In genomic region chr16:67539691-67540635, GRCh38 we compare ENCODE assay signal across 21 cellular contexts. TPM values are rescaled to one million over a fixed set of nuclear protein-coding genes. Genes with fewer than 3 reads are reported as not detected.
DNase-seq lines count a peak whose midpoint lies in the region; ATAC-seq, FAIRE-seq and TF ChIP-seq lines count a peak whose summit lies in the region.
"Had no signal": no experiment of that assay in that cellular context is flagged by ENCODE, and none has a peak within 500 bp of the region (broad histone marks: within the 10 kb centered on the region; RNA-seq: fewer than 3 reads in every experiment).

No MANE protein-coding gene starts in this region.

- H3K27ac ChIP-seq in HepG2 (ENCODE audit: extremely low read length, insufficient read depth, low read length) = no peak overlapping the region

- H3K27me3 ChIP-seq in Loucy (ENCODE audit: insufficient read depth, low read length, poor library complexity, severe bottlenecking) = no peaks in the 10 kb centered on the region
- H3K27me3 ChIP-seq in HepG2 (ENCODE audit: control insufficient read depth in 1 of 2, insufficient read depth in 2 of 2, low read length in 2 of 2) = no peaks in the 10 kb centered on the region
- H3K27me3 ChIP-seq: adrenal gland, gastrocnemius medialis had no signal

- TF ChIP-seq EP300 in HepG2 (IDR thresholded peaks at IDR 0.05; ENCODE audit: low read depth in 2 of 2, low read length in 2 of 2) (no peak), HepG2 (CRISPR knock-in tag; IDR thresholded peaks at IDR 0.05; ENCODE audit: borderline replicate concordance) (no peak)

- H2AFZ ChIP-seq in Loucy (ENCODE audit: low read length) (no peak overlapping the region), HepG2 (ENCODE audit: low read length) (no peak overlapping the region)

- H3K27ac Mint-ChIP-seq in stimulated activated effector memory CD8-positive, alpha-beta T cell treated with anti-CD3 and anti-CD28 coated beads, Interleukin-12 subunit alpha, Interleukin-12 subunit beta, amount 100 ng/mL, for 72 hours = no peak overlapping the region
- H3K27ac Mint-ChIP-seq: HFFc6 had no signal

- H3K9ac ChIP-seq in Loucy (ENCODE audit: low read depth, low read length, poor library complexity, severe bottlenecking) = no peak overlapping the region
- no peak overlapping the region for H3K9ac ChIP-seq in HepG2 (ENCODE audit: insufficient read depth, low read depth, low read length)

- no peak for TF ChIP-seq RAD21 in HepG2 (CRISPR knock-in tag; IDR thresholded peaks at IDR 0.05)

- no peaks in the 10 kb centered on the region for H3K9me2 ChIP-seq in Loucy (replicated peaks; ENCODE audit: low read depth, low read length)

- no peak for DNase-seq in activated T-cell treated with anti-CD3 and anti-CD28 coated beads, Interleukin-2, amount 50 U/mL, for 4 hours
- no peak for DNase-seq in activated T-cell treated with anti-CD3 and anti-CD28 coated beads for 4 hours
- DNase-seq in HepG2 (ENCODE audit: low spot score) = no peak
- DNase-seq in stimulated activated effector memory CD8-positive, alpha-beta T cell treated with anti-CD3 and anti-CD28 coated beads, Interleukin-12 subunit alpha, Interleukin-12 subunit beta, amount 100 ng/mL, for 72 hours (ENCODE audit: low spot score in 2 of 2) = no peak
- no peak for DNase-seq in activated CD4-positive, alpha-beta T cell treated with anti-CD3 and anti-CD28 coated beads for 4 hours
- no peak for DNase-seq in T-helper 2 cell
- DNase-seq: COR-L47; gastrocnemius medialis; GF-D8; HFFc6; KG1; NCI-H1105; NCI-H2171 treated with DMSO at 0.1 percent for 48 hours; occipital lobe; stimulated activated CD4-positive, alpha-beta T cell treated with anti-CD3 and anti-CD28 coated beads, Interleukin-4, amount 100 ng/mL, for 4 hours had no signal

- peaks cover 19% of the 10 kb centered on the region for H4K20me1 ChIP-seq in Loucy (ENCODE audit: insufficient read depth, low read length, poor library complexity, severe bottlenecking)
- peaks cover 16% of the 10 kb centered on the region; the same call in 1 of the 2 replicates for H4K20me1 ChIP-seq in HepG2 (ENCODE audit: insufficient read depth, low read length)

- POLR2A ChIA-PET in HepG2 (lab: Yijun Ruan, JAX) = no interaction called here

- peak overlapping the region; percentile 87 for H3K4me2 ChIP-seq in Loucy (ENCODE audit: low read depth, low read length, poor library complexity, severe bottlenecking)
- H3K4me2 ChIP-seq in HepG2 (ENCODE audit: low read depth, low read length) = no peak overlapping the region

- CTCF ChIA-PET in HepG2 (lab: Yijun Ruan, JAX; ENCODE audit: low intra/inter-chr PET ratio, low total read pairs) = no interaction called here

- H3K4me3 Mint-ChIP-seq in activated T-cell treated with anti-CD3 and anti-CD28 coated beads, Interleukin-2, amount 50 U/mL, for 4 hours = peak overlapping the region; percentile 74
- peak overlapping the region; percentile 81 for H3K4me3 Mint-ChIP-seq in stimulated activated effector memory CD8-positive, alpha-beta T cell treated with anti-CD3 and anti-CD28 coated beads, Interleukin-12 subunit alpha, Interleukin-12 subunit beta, amount 100 ng/mL, for 72 hours

- no peaks in the 10 kb centered on the region for H3K9me3 Mint-ChIP-seq in activated T-cell treated with anti-CD3 and anti-CD28 coated beads, Interleukin-2, amount 50 U/mL, for 4 hours
- no peaks in the 10 kb centered on the region for H3K9me3 Mint-ChIP-seq in stimulated activated effector memory CD8-positive, alpha-beta T cell treated with anti-CD3 and anti-CD28 coated beads, Interleukin-12 subunit alpha, Interleukin-12 subunit beta, amount 100 ng/mL, for 72 hours
- H3K9me3 Mint-ChIP-seq: HFFc6 had no signal

- peak overlapping the region; percentile 85 for H3K4me3 ChIP-seq in Loucy (ENCODE audit: low read length, poor library complexity, severe bottlenecking)
- no peak overlapping the region for H3K4me3 ChIP-seq in HepG2 (replicated peaks in 1 of 3; ENCODE audit: insufficient read depth in 1 of 3, low read depth in 2 of 3, low read length in 3 of 3)
- H3K4me3 ChIP-seq: adrenal gland, gastrocnemius medialis had no signal

- no peak for FAIRE-seq in HepG2 (lab: Jason Lieb, UNC)

- peaks cover 28% of the 10 kb centered on the region for H3K4me1 ChIP-seq in Loucy (ENCODE audit: insufficient read depth, low read length, poor library complexity, severe bottlenecking)
- peaks cover 24% of the 10 kb centered on the region for H3K4me1 ChIP-seq in HepG2 (ENCODE audit: insufficient read depth, low read length)

- no peak for TF ChIP-seq POLR2A in HepG2 (IDR thresholded peaks at IDR 0.05; ENCODE audit: insufficient read depth in 1 of 2, low read depth in 2 of 2, low read length in 2 of 2)

- TF ChIP-seq CTCF in Loucy (conservative IDR thresholded peaks at IDR 0.05; ENCODE audit: low read length) (no peak), HepG2 (CRISPR knock-in tag; IDR thresholded peaks at IDR 0.05) (no peak)

- peaks cover 5% of the 10 kb centered on the region for H3K36me3 Mint-ChIP-seq in activated T-cell treated with anti-CD3 and anti-CD28 coated beads, Interleukin-2, amount 50 U/mL, for 4 hours (ENCODE audit: insufficient read depth)
- peaks cover 68% of the 10 kb centered on the region for H3K36me3 Mint-ChIP-seq in stimulated activated effector memory CD8-positive, alpha-beta T cell treated with anti-CD3 and anti-CD28 coated beads, Interleukin-12 subunit alpha, Interleukin-12 subunit beta, amount 100 ng/mL, for 72 hours

- H3K36me3 ChIP-seq in Loucy (ENCODE audit: insufficient read depth, low read length) = peaks cover 3% of the 10 kb centered on the region; the same call in 1 of the 2 replicates
- peaks cover 13 to 28% of the 10 kb centered on the region in 2 experiments; a peak in 3 of 5 replicates for H3K36me3 ChIP-seq in HepG2 (replicated peaks in 1 of 2; ENCODE audit: control insufficient read depth in 1 of 2, insufficient read depth in 2 of 2, low read length in 2 of 2)

- intact Hi-C loops in HepG2 (cut with micrococcal nuclease; ENCODE audit: unreplicated experiment) = no loop called here

- peaks cover 2% of the 10 kb centered on the region; the same call in 1 of the 2 replicates for H3F3A ChIP-seq in Loucy (ENCODE audit: low read depth)

- H3K79me2 ChIP-seq in Loucy (ENCODE audit: insufficient read depth, low read length) (peaks cover 25% of the 10 kb centered on the region; the same call in 1 of the 2 replicates), HepG2 (ENCODE audit: insufficient read depth, low read length) (no peaks in the 10 kb centered on the region)

- peaks cover 38% of the 10 kb centered on the region for H3K4me1 Mint-ChIP-seq in activated T-cell treated with anti-CD3 and anti-CD28 coated beads, Interleukin-2, amount 50 U/mL, for 4 hours (ENCODE audit: low read depth)
- peaks cover 78% of the 10 kb centered on the region for H3K4me1 Mint-ChIP-seq in stimulated activated effector memory CD8-positive, alpha-beta T cell treated with anti-CD3 and anti-CD28 coated beads, Interleukin-12 subunit alpha, Interleukin-12 subunit beta, amount 100 ng/mL, for 72 hours

- no TSS peak for BruUV-seq in HepG2 (replicated peaks; lab: Mats Ljungman, UMichigan)

- WGBS in HepG2 (ENCODE audit: low lambda C conversion rate) = 98% methylated on average over 27 of the region's 27 CpGs

- no peaks in the 10 kb centered on the region for H3K27me3 Mint-ChIP-seq in activated T-cell treated with anti-CD3 and anti-CD28 coated beads, Interleukin-2, amount 50 U/mL, for 4 hours (ENCODE audit: low read depth)

- in situ Hi-C loops in HepG2 (cut with HindIII; ENCODE audit: extremely low pct_ligation_motif_present, low pct_unique_long_range_greater_than_20kb) = no loop called here

- ATAC-seq in activated T-cell treated with anti-CD3 and anti-CD28 coated beads, Interleukin-2, amount 50 U/mL, for 4 hours = no peak
- no peak for ATAC-seq in HepG2
- no peak for ATAC-seq in stimulated activated effector memory CD8-positive, alpha-beta T cell treated with anti-CD3 and anti-CD28 coated beads, Interleukin-12 subunit alpha, Interleukin-12 subunit beta, amount 100 ng/mL, for 72 hours
- ATAC-seq in GM18873 (IDR thresholded peaks at IDR 0.05; ENCODE audit: low FRiP score, unreplicated experiment) = no peak
- ATAC-seq: gastrocnemius medialis had no signal

- no peaks in the 10 kb centered on the region for H3K9me3 ChIP-seq in Loucy (ENCODE audit: insufficient read depth, low read depth, low read length)
- no peaks in the 10 kb centered on the region for H3K9me3 ChIP-seq in HepG2 (ENCODE audit: low read length)
- H3K9me3 ChIP-seq: adrenal gland, gastrocnemius medialis had no signal

RNA-seq across cellular contexts. Expression of gene RIPOR1, which starts 11.3 kb away (rescaled TPM):
- 10 to 100 TPM; 17.9 to 26.2 (median 18.0) TPM for total RNA-seq in activated T-cell treated with anti-CD3 and anti-CD28 coated beads, Interleukin-2, amount 50 U/mL, for 4 hours
- total RNA-seq in HepG2 (2016; rRNA removed; fragmentation: Illumina TruSeq; extraction: Trizol) = 4.6 and 11.2 TPM in 2 replicates
- 3.4 and 4.7 TPM in 2 replicates for total RNA-seq in HepG2 (2016; cell fraction: cytosol; rRNA removed; fragmentation: Illumina TruSeq; extraction: Trizol; ENCODE audit: low read depth)
- total RNA-seq in HepG2 (2016; cell fraction: insoluble cytoplasmic fraction; rRNA removed; fragmentation: Illumina TruSeq; extraction: Trizol) = 3.9 and 9.6 TPM in 2 replicates
- 8.9 and 11.8 TPM in 2 replicates for total RNA-seq in HepG2 (2016; cell fraction: membrane; rRNA removed; fragmentation: Illumina TruSeq; extraction: Trizol)
- total RNA-seq in HepG2 (2016; cell fraction: nucleus; rRNA removed; fragmentation: Illumina TruSeq; extraction: Trizol) = 12.3 and 18.6 TPM in 2 replicates
- polyA plus RNA-seq in HepG2 (2011; rRNA removed) = 5.7 and 8.1 TPM in 2 replicates
- polyA plus RNA-seq in HepG2 (2011; cell fraction: cytosol; rRNA removed) = 2.4 and 3.4 TPM in 2 replicates
- 40.0 and 43.3 TPM in 2 replicates for polyA plus RNA-seq in HepG2 (2011; cell fraction: nucleus; rRNA removed)
- 16.0 and 16.5 TPM in 2 replicates for polyA plus RNA-seq in HepG2 (2012)
- 1.9 and 2.2 TPM in 2 replicates for polyA plus RNA-seq in HepG2 (2016; cell fraction: cytosol; fragmentation: Illumina TruSeq; extraction: Trizol; ENCODE audit: low read depth)
- 7.7 and 13.5 TPM in 2 replicates for polyA plus RNA-seq in HepG2 (2016; cell fraction: insoluble cytoplasmic fraction; fragmentation: Illumina TruSeq; extraction: Trizol; ENCODE audit: low read depth)
- 5.9 and 6.9 TPM in 2 replicates for polyA plus RNA-seq in HepG2 (2016; cell fraction: membrane; fragmentation: Illumina TruSeq; extraction: Trizol; ENCODE audit: low read depth)
- polyA plus RNA-seq in HepG2 (2016; cell fraction: nucleus; fragmentation: Illumina TruSeq; extraction: Trizol; ENCODE audit: insufficient read depth, low read depth) = 26.9 and 30.6 TPM in 2 replicates
- polyA minus RNA-seq in HepG2 (2011; rRNA and poly(A)+ RNA removed; ENCODE audit: low replicate concordance) = 7.9 and 21.6 TPM in 2 replicates
- 6.8 and 12.0 TPM in 2 replicates for polyA minus RNA-seq in HepG2 (2011; cell fraction: cytosol; rRNA and poly(A)+ RNA removed)
- 11.6 and 18.2 TPM in 2 replicates for polyA minus RNA-seq in HepG2 (2011; cell fraction: nucleus; rRNA and poly(A)+ RNA removed)

RNA-seq across cellular contexts. Expression of gene CTCF, which starts 22.4 kb away (rescaled TPM):
- total RNA-seq in activated T-cell treated with anti-CD3 and anti-CD28 coated beads, Interleukin-2, amount 50 U/mL, for 4 hours = 10 to 100 TPM; 53.7 to 59.3 (median 54.0) TPM
- 37.5 and 59.3 TPM in 2 replicates for total RNA-seq in HepG2 (2016; rRNA removed; fragmentation: Illumina TruSeq; extraction: Trizol)
- total RNA-seq in HepG2 (2016; cell fraction: cytosol; rRNA removed; fragmentation: Illumina TruSeq; extraction: Trizol; ENCODE audit: low read depth) = 34.6 and 44.2 TPM in 2 replicates
- total RNA-seq in HepG2 (2016; cell fraction: insoluble cytoplasmic fraction; rRNA removed; fragmentation: Illumina TruSeq; extraction: Trizol) = 39.6 and 55.1 TPM in 2 replicates
- total RNA-seq in HepG2 (2016; cell fraction: membrane; rRNA removed; fragmentation: Illumina TruSeq; extraction: Trizol) = 33.3 and 34.7 TPM in 2 replicates
- 29.9 and 36.5 TPM in 2 replicates for total RNA-seq in HepG2 (2016; cell fraction: nucleus; rRNA removed; fragmentation: Illumina TruSeq; extraction: Trizol)
- 19.5 and 20.8 TPM in 2 replicates for polyA plus RNA-seq in HepG2 (2011; rRNA removed)
- polyA plus RNA-seq in HepG2 (2011; cell fraction: cytosol; rRNA removed) = 13.7 and 18.2 TPM in 2 replicates
- polyA plus RNA-seq in HepG2 (2011; cell fraction: nucleus; rRNA removed) = 11.7 and 14.3 TPM in 2 replicates
- 30.2 and 31.1 TPM in 2 replicates for polyA plus RNA-seq in HepG2 (2012)
- polyA plus RNA-seq in HepG2 (2016; cell fraction: cytosol; fragmentation: Illumina TruSeq; extraction: Trizol; ENCODE audit: low read depth) = 4.1 and 4.9 TPM in 2 replicates
- polyA plus RNA-seq in HepG2 (2016; cell fraction: insoluble cytoplasmic fraction; fragmentation: Illumina TruSeq; extraction: Trizol; ENCODE audit: low read depth) = 70.3 and 81.8 TPM in 2 replicates
- polyA plus RNA-seq in HepG2 (2016; cell fraction: membrane; fragmentation: Illumina TruSeq; extraction: Trizol; ENCODE audit: low read depth) = 17.1 and 17.9 TPM in 2 replicates
- polyA plus RNA-seq in HepG2 (2016; cell fraction: nucleus; fragmentation: Illumina TruSeq; extraction: Trizol; ENCODE audit: insufficient read depth, low read depth) = 63.9 and 64.9 TPM in 2 replicates
- 21.8 and 43.8 TPM in 2 replicates for polyA minus RNA-seq in HepG2 (2011; rRNA and poly(A)+ RNA removed; ENCODE audit: low replicate concordance)
- 20.8 and 21.5 TPM in 2 replicates for polyA minus RNA-seq in HepG2 (2011; cell fraction: cytosol; rRNA and poly(A)+ RNA removed)
- polyA minus RNA-seq in HepG2 (2011; cell fraction: nucleus; rRNA and poly(A)+ RNA removed) = 17.9 and 26.4 TPM in 2 replicates

RNA-seq across cellular contexts. Expression of gene AGRP, which starts 56.6 kb away (rescaled TPM):
- total RNA-seq in activated T-cell treated with anti-CD3 and anti-CD28 coated beads, Interleukin-2, amount 50 U/mL, for 4 hours = not detected
- not detected in 2 replicates for total RNA-seq in HepG2 (2016; rRNA removed; fragmentation: Illumina TruSeq; extraction: Trizol)
- not detected in 2 replicates for total RNA-seq in HepG2 (2016; cell fraction: cytosol; rRNA removed; fragmentation: Illumina TruSeq; extraction: Trizol; ENCODE audit: low read depth)
- total RNA-seq in HepG2 (2016; cell fraction: insoluble cytoplasmic fraction; rRNA removed; fragmentation: Illumina TruSeq; extraction: Trizol) = not detected in 2 replicates
- total RNA-seq in HepG2 (2016; cell fraction: membrane; rRNA removed; fragmentation: Illumina TruSeq; extraction: Trizol) = 0.28 TPM in 1 of 2 replicates, not detected in the other
- total RNA-seq in HepG2 (2016; cell fraction: nucleus; rRNA removed; fragmentation: Illumina TruSeq; extraction: Trizol) = not detected in 2 replicates
- polyA plus RNA-seq in HepG2 (2011; rRNA removed) = not detected in 2 replicates
- polyA plus RNA-seq in HepG2 (2011; cell fraction: cytosol; rRNA removed) = 0.34 TPM in 1 of 2 replicates, not detected in the other
- not detected in 2 replicates for polyA plus RNA-seq in HepG2 (2011; cell fraction: nucleus; rRNA removed)
- polyA plus RNA-seq in HepG2 (2012) = 0.75 TPM in 1 of 2 replicates, not detected in the other
- not detected in 2 replicates for polyA plus RNA-seq in HepG2 (2016; cell fraction: cytosol; fragmentation: Illumina TruSeq; extraction: Trizol; ENCODE audit: low read depth)
- not detected in 2 replicates for polyA plus RNA-seq in HepG2 (2016; cell fraction: insoluble cytoplasmic fraction; fragmentation: Illumina TruSeq; extraction: Trizol; ENCODE audit: low read depth)
- not detected in 2 replicates for polyA plus RNA-seq in HepG2 (2016; cell fraction: membrane; fragmentation: Illumina TruSeq; extraction: Trizol; ENCODE audit: low read depth)
- polyA plus RNA-seq in HepG2 (2016; cell fraction: nucleus; fragmentation: Illumina TruSeq; extraction: Trizol; ENCODE audit: insufficient read depth, low read depth) = not detected in 2 replicates
- not detected in 2 replicates for polyA minus RNA-seq in HepG2 (2011; rRNA and poly(A)+ RNA removed; ENCODE audit: low replicate concordance)
- not detected in 2 replicates for polyA minus RNA-seq in HepG2 (2011; cell fraction: cytosol; rRNA and poly(A)+ RNA removed)
- polyA minus RNA-seq in HepG2 (2011; cell fraction: nucleus; rRNA and poly(A)+ RNA removed) = not detected in 2 replicates
- total RNA-seq: cerebellum, gastrocnemius medialis, HFFc6, occipital lobe, RPMI7951, ureter had no signal

RNA-seq across cellular contexts. Expression of gene ATP6V0D1, which starts 59.0 kb away (rescaled TPM):
- 10 to 100 TPM; 36.0 to 49.1 (median 44.5) TPM for total RNA-seq in activated T-cell treated with anti-CD3 and anti-CD28 coated beads, Interleukin-2, amount 50 U/mL, for 4 hours
- 49.5 and 51.1 TPM in 2 replicates for total RNA-seq in HepG2 (2016; rRNA removed; fragmentation: Illumina TruSeq; extraction: Trizol)
- total RNA-seq in HepG2 (2016; cell fraction: cytosol; rRNA removed; fragmentation: Illumina TruSeq; extraction: Trizol; ENCODE audit: low read depth) = 13.5 and 16.0 TPM in 2 replicates
- 45.3 and 52.4 TPM in 2 replicates for total RNA-seq in HepG2 (2016; cell fraction: insoluble cytoplasmic fraction; rRNA removed; fragmentation: Illumina TruSeq; extraction: Trizol)
- 23.6 and 25.5 TPM in 2 replicates for total RNA-seq in HepG2 (2016; cell fraction: membrane; rRNA removed; fragmentation: Illumina TruSeq; extraction: Trizol)
- total RNA-seq in HepG2 (2016; cell fraction: nucleus; rRNA removed; fragmentation: Illumina TruSeq; extraction: Trizol) = 26.3 and 30.4 TPM in 2 replicates
- polyA plus RNA-seq in HepG2 (2011; rRNA removed) = 54.2 and 61.3 TPM in 2 replicates
- 55.2 and 57.9 TPM in 2 replicates for polyA plus RNA-seq in HepG2 (2011; cell fraction: cytosol; rRNA removed)
- 32.7 and 35.9 TPM in 2 replicates for polyA plus RNA-seq in HepG2 (2011; cell fraction: nucleus; rRNA removed)
- 29.3 and 41.3 TPM in 2 replicates for polyA plus RNA-seq in HepG2 (2012)
- 16.4 and 17.3 TPM in 2 replicates for polyA plus RNA-seq in HepG2 (2016; cell fraction: cytosol; fragmentation: Illumina TruSeq; extraction: Trizol; ENCODE audit: low read depth)
- 55.4 and 63.8 TPM in 2 replicates for polyA plus RNA-seq in HepG2 (2016; cell fraction: insoluble cytoplasmic fraction; fragmentation: Illumina TruSeq; extraction: Trizol; ENCODE audit: low read depth)
- polyA plus RNA-seq in HepG2 (2016; cell fraction: membrane; fragmentation: Illumina TruSeq; extraction: Trizol; ENCODE audit: low read depth) = 21.4 and 22.6 TPM in 2 replicates
- 45.0 and 53.3 TPM in 2 replicates for polyA plus RNA-seq in HepG2 (2016; cell fraction: nucleus; fragmentation: Illumina TruSeq; extraction: Trizol; ENCODE audit: insufficient read depth, low read depth)
- polyA minus RNA-seq in HepG2 (2011; rRNA and poly(A)+ RNA removed; ENCODE audit: low replicate concordance) = 104 and 246 TPM in 2 replicates
- polyA minus RNA-seq in HepG2 (2011; cell fraction: cytosol; rRNA and poly(A)+ RNA removed) = 37.9 and 45.0 TPM in 2 replicates
- 14.7 and 19.8 TPM in 2 replicates for polyA minus RNA-seq in HepG2 (2011; cell fraction: nucleus; rRNA and poly(A)+ RNA removed)
